ENCODE assay signal across 17 cellular contexts in genomic region chr9:86722706-86723075, GRCh38.
DNase-seq lines count a peak whose midpoint lies in the region; ATAC-seq and TF ChIP-seq lines count a peak whose summit lies in the region.
"Had no signal": no experiment of that assay in that cellular context is flagged by ENCODE, and none has a peak within 500 bp of the region (broad histone marks: within the 10 kb centered on the region; RNA-seq: fewer than 3 reads in every experiment).

No MANE protein-coding gene starts in this region.

- no peaks in the 10 kb centered on the region for H3K9me3 Mint-ChIP-seq in effector memory CD8-positive, alpha-beta T cell
- H3K9me3 Mint-ChIP-seq: stimulated activated memory B cell treated with anti-CD40 and anti-IgM and Interleukin-4, amounts not matched to agents 10 μg/mL and 1 μg/mL and 100 μg/mL, for 72 hours; T-helper 1 cell treated with Interleukin-12 subunit alpha and Interleukin-12 subunit beta and Interleukin-4 antibody, amounts not matched to agents 30 μg/mL and 1 μg/mL, for 36 hours had no signal

- 11 to 16% methylated on average over 3 of the region's 3 CpGs for WGBS in GM23248 (ENCODE audit: low coverage in 1 of 2, low lambda C conversion rate in 2 of 2, missing lambda C conversion rate in 2 of 2), 2 experiments

- peaks cover 0 to 4% of the 10 kb centered on the region in 2 donors for H3K4me1 Mint-ChIP-seq in effector memory CD8-positive, alpha-beta T cell (ENCODE audit: low read depth in 2 of 2)
- H3K4me1 Mint-ChIP-seq: stimulated activated memory B cell treated with anti-CD40 and anti-IgM and Interleukin-4, amounts not matched to agents 10 μg/mL and 1 μg/mL and 100 μg/mL, for 72 hours had no signal

- H4K20me1 ChIP-seq in GM23248 (ENCODE audit: insufficient read depth) = no peaks in the 10 kb centered on the region

- H3K36me3 ChIP-seq in GM23248 (ENCODE audit: low read depth) (no peaks in the 10 kb centered on the region), ascending aorta (no peaks in the 10 kb centered on the region), subcutaneous abdominal adipose tissue (ENCODE audit: control insufficient read depth in 5 of 5, insufficient read depth in 5 of 5, low read length in 5 of 5) (no peaks in the 10 kb centered on the region)
- H3K36me3 ChIP-seq: pancreas had no signal

- peaks cover 20 to 41% of the 10 kb centered on the region in 2 donors for H3K27me3 Mint-ChIP-seq in effector memory CD8-positive, alpha-beta T cell
- H3K27me3 Mint-ChIP-seq: stimulated activated memory B cell treated with anti-CD40 and anti-IgM and Interleukin-4, amounts not matched to agents 10 μg/mL and 1 μg/mL and 100 μg/mL, for 72 hours had no signal

- H3K4me1 ChIP-seq in GM23248 (ENCODE audit: insufficient read depth) = peaks cover 33% of the 10 kb centered on the region
- peaks cover 7 to 24% of the 10 kb centered on the region in 2 donors for H3K4me1 ChIP-seq in ascending aorta
- H3K4me1 ChIP-seq in subcutaneous abdominal adipose tissue (ENCODE audit: control insufficient read depth in 5 of 5, insufficient read depth in 5 of 5, low read length in 5 of 5) = peaks cover 4 to 36% (median 27%) of the 10 kb centered on the region in 5 donors

- no peak for DNase-seq in GM23248
- no peak for DNase-seq in ascending aorta (ENCODE audit: low spot score in 2 of 2)
- DNase-seq in left lobe of liver (ENCODE audit: low spot score) = no peak
- no peak for DNase-seq in activated CD4-positive, CD25-positive, alpha-beta regulatory T cell treated with anti-CD3 and anti-CD28 coated beads, Interleukin-2, amount 50 U/mL, for 72 hours
- DNase-seq in effector memory CD8-positive, alpha-beta T cell = no peak
- DNase-seq: glutamatergic neuron, GOT3, NCI-H1436, NCI-H2227 treated with DMSO at 0.1 percent for 48 hours, pancreas, RPMI8226 had no signal

- TF ChIP-seq CTCF in ascending aorta (IDR thresholded peaks at IDR 0.05) = no peak

- no peaks in the 10 kb centered on the region for H3K79me2 ChIP-seq in GM23248 (ENCODE audit: insufficient read depth)

- H3K27ac ChIP-seq in GM23248 (peak overlapping the region; percentile 78), ascending aorta (peak overlapping the region; percentile 85 to 89), subcutaneous abdominal adipose tissue (ENCODE audit: low read depth, low read length) (peak overlapping the region; percentile 97)

- H3K9me2 ChIP-seq in GM23248 (ENCODE audit: insufficient read depth) = peaks cover 6% of the 10 kb centered on the region; the same call in 1 of the 2 replicates

- H3K9ac ChIP-seq in GM23248 (0 out of 2 replicates have a peak overlapping the region, but pooled peaks have one; percentile 36), subcutaneous abdominal adipose tissue (ENCODE audit: low read length in 5 of 5) (peak overlapping the region in 2 of 5 donors; percentile 14 to 67)

- no peaks in the 10 kb centered on the region for H3K36me3 Mint-ChIP-seq in effector memory CD8-positive, alpha-beta T cell (ENCODE audit: insufficient read depth)
- H3K36me3 Mint-ChIP-seq: stimulated activated memory B cell treated with anti-CD40 and anti-IgM and Interleukin-4, amounts not matched to agents 10 μg/mL and 1 μg/mL and 100 μg/mL, for 72 hours had no signal

- intact Hi-C loops in ascending aorta (cut with DNase I) = loop anchor here (5.0 to 10.0 kb wide), 2 partner anchors 440 to 602 kb away; partner anchors contain the start of gene ISCA1

- H3F3A ChIP-seq in GM23248 (ENCODE audit: insufficient read depth) = peaks cover 28% of the 10 kb centered on the region

- ATAC-seq in left lobe of liver = peak; percentile 32
- no peak for ATAC-seq in HG03439 (IDR thresholded peaks at IDR 0.05; ENCODE audit: unreplicated experiment)
- ATAC-seq in HG03108 (IDR thresholded peaks at IDR 0.05; ENCODE audit: unreplicated experiment) = no peak
- ATAC-seq in effector memory CD8-positive, alpha-beta T cell (replicated peaks) = no peak
- ATAC-seq: GM12878 had no signal

- H3K4me3 ChIP-seq in GM23248 (no peak overlapping the region), ascending aorta (no peak overlapping the region), subcutaneous abdominal adipose tissue (ENCODE audit: low read depth in 1 of 5, low read length in 5 of 5) (no peak overlapping the region)
- H3K4me3 ChIP-seq: GM12878, pancreas had no signal

- peak overlapping the region; percentile 69 for H2AFZ ChIP-seq in GM23248

- no peak overlapping the region for H3K27ac Mint-ChIP-seq in effector memory CD8-positive, alpha-beta T cell
- H3K27ac Mint-ChIP-seq: stimulated activated memory B cell treated with anti-CD40 and anti-IgM and Interleukin-4, amounts not matched to agents 10 μg/mL and 1 μg/mL and 100 μg/mL, for 72 hours; T-helper 1 cell treated with Interleukin-12 subunit alpha and Interleukin-12 subunit beta and Interleukin-4 antibody, amounts not matched to agents 30 μg/mL and 1 μg/mL, for 36 hours had no signal

- no peak overlapping the region for H3K4me3 Mint-ChIP-seq in effector memory CD8-positive, alpha-beta T cell
- H3K4me3 Mint-ChIP-seq: stimulated activated memory B cell treated with anti-CD40 and anti-IgM and Interleukin-4, amounts not matched to agents 10 μg/mL and 1 μg/mL and 100 μg/mL, for 72 hours; T-helper 1 cell treated with Interleukin-12 subunit alpha and Interleukin-12 subunit beta and Interleukin-4 antibody, amounts not matched to agents 30 μg/mL and 1 μg/mL, for 36 hours had no signal

- no peaks in the 10 kb centered on the region for H3K9me3 ChIP-seq in GM23248 (ENCODE audit: low read depth)
- no peaks in the 10 kb centered on the region for H3K9me3 ChIP-seq in ascending aorta
- H3K9me3 ChIP-seq in subcutaneous abdominal adipose tissue (ENCODE audit: control insufficient read depth in 5 of 5, low read length in 5 of 5) = no peaks in the 10 kb centered on the region
- H3K9me3 ChIP-seq: pancreas had no signal

- H3K27me3 ChIP-seq in GM23248 (replicated peaks; ENCODE audit: insufficient read depth) (no peaks in the 10 kb centered on the region), ascending aorta (no peaks in the 10 kb centered on the region), subcutaneous abdominal adipose tissue (ENCODE audit: control insufficient read depth in 5 of 5, insufficient read depth in 4 of 5, low read length in 5 of 5) (no peaks in the 10 kb centered on the region)
- H3K27me3 ChIP-seq: pancreas had no signal

- in situ Hi-C loops in GM23248 (cut with MboI) = no loop called here

- peak overlapping the region; percentile 75 for H3K4me2 ChIP-seq in GM23248 (ENCODE audit: unreplicated experiment)
